ENCODE assay signal across 8 cellular contexts in genomic region chr10:122373713-122374112, GRCh38. TPM values are rescaled to one million over a fixed set of nuclear protein-coding genes. Genes with fewer than 3 reads are reported as not detected.
DNase-seq lines count a peak whose midpoint lies in the region; ATAC-seq lines count a peak whose summit lies in the region.

No MANE protein-coding gene starts in this region.

- no peak overlapping the region for H3K27ac ChIP-seq in iPS DF 6.9 (ENCODE audit: low read length)
- peak overlapping the region in 15 of 21 experiments; percentile 28 to 99 (median 72) for H3K27ac ChIP-seq in skin epidermis

- POLR2A ChIA-PET in activated naive CD8-positive, alpha-beta T cell treated with anti-CD3 and anti-CD28 coated beads, Interleukin-2, amount 10 ng/mL, durations not matched to agents 7 days and 5 days (lab: Charles Lee): interaction anchor here (0.9 to 2.5 kb wide), 6 partner anchors 23 to 51 kb away, joined by 3 to 14 read pairs (median 6); no protein-coding TSS in a partner anchor

- no peak for ATAC-seq in activated CD8-positive, alpha-beta memory T cell treated with anti-CD3 and anti-CD28 coated beads, Interleukin-2, amount 10 ng/mL, durations not matched to agents 7 days and 5 days
- ATAC-seq in activated naive CD8-positive, alpha-beta T cell treated with anti-CD3 and anti-CD28 coated beads, Interleukin-2, amount 10 ng/mL, durations not matched to agents 7 days and 5 days (ENCODE audit: low read depth): no peak

- CTCF ChIA-PET in activated CD8-positive, alpha-beta memory T cell treated with anti-CD3 and anti-CD28 coated beads, Interleukin-2, amount 10 ng/mL, durations not matched to agents 7 days and 5 days (lab: Charles Lee): interaction anchor here (1.1 to 3.1 kb wide), 7 partner anchors 14 to 192 kb away, joined by 4 to 17 read pairs (median 6); no protein-coding TSS in a partner anchor

- H3K27me3 ChIP-seq in iPS DF 6.9 (ENCODE audit: control insufficient read depth, insufficient read depth, low read length): peaks cover 2% of the 10 kb centered on the region; the same call in 1 of the 2 replicates

- no peaks in the 10 kb centered on the region for H3K4me1 ChIP-seq in iPS DF 6.9 (ENCODE audit: control insufficient read depth, insufficient read depth, low read length)

- no peaks in the 10 kb centered on the region for H3K36me3 ChIP-seq in iPS DF 6.9 (ENCODE audit: control insufficient read depth, insufficient read depth, low read length)

- peak overlapping the region; percentile 69 for H3K4me3 Mint-ChIP-seq in activated CD8-positive, alpha-beta memory T cell treated with anti-CD3 and anti-CD28 coated beads, Interleukin-2, amount 10 ng/mL, durations not matched to agents 7 days and 5 days
- peak overlapping the region; percentile 88 for H3K4me3 Mint-ChIP-seq in activated naive CD8-positive, alpha-beta T cell treated with anti-CD3 and anti-CD28 coated beads, Interleukin-2, amount 10 ng/mL, durations not matched to agents 7 days and 5 days

- peak overlapping the region; percentile 21 for H3K27ac Mint-ChIP-seq in activated CD8-positive, alpha-beta memory T cell treated with anti-CD3 and anti-CD28 coated beads, Interleukin-2, amount 10 ng/mL, durations not matched to agents 7 days and 5 days
- H3K27ac Mint-ChIP-seq in activated naive CD8-positive, alpha-beta T cell treated with anti-CD3 and anti-CD28 coated beads, Interleukin-2, amount 10 ng/mL, durations not matched to agents 7 days and 5 days: peak overlapping the region; percentile 68

- H3K9me3 ChIP-seq in iPS DF 6.9 (ENCODE audit: control insufficient read depth, insufficient read depth, low read length): no peaks in the 10 kb centered on the region

- H3K4me3 ChIP-seq in iPS DF 6.9 (ENCODE audit: low read length) (peak overlapping the region; percentile 77; the same call in 1 of the 2 replicates), skin epidermis (peak overlapping the region; percentile 68 to 93 (median 80))

- WGBS in iPS DF 6.9 (ENCODE audit: insufficient coverage, insufficient read length): no CpG with 5 or more reads among the region's 12 CpGs

- peaks cover 22% of the 10 kb centered on the region for H3K4me1 Mint-ChIP-seq in activated CD8-positive, alpha-beta memory T cell treated with anti-CD3 and anti-CD28 coated beads, Interleukin-2, amount 10 ng/mL, durations not matched to agents 7 days and 5 days
- peaks cover 19% of the 10 kb centered on the region for H3K4me1 Mint-ChIP-seq in activated naive CD8-positive, alpha-beta T cell treated with anti-CD3 and anti-CD28 coated beads, Interleukin-2, amount 10 ng/mL, durations not matched to agents 7 days and 5 days

- H3K36me3 Mint-ChIP-seq in activated CD8-positive, alpha-beta memory T cell treated with anti-CD3 and anti-CD28 coated beads, Interleukin-2, amount 10 ng/mL, durations not matched to agents 7 days and 5 days: peaks cover under 1% of the 10 kb centered on the region
- no peaks in the 10 kb centered on the region for H3K36me3 Mint-ChIP-seq in activated naive CD8-positive, alpha-beta T cell treated with anti-CD3 and anti-CD28 coated beads, Interleukin-2, amount 10 ng/mL, durations not matched to agents 7 days and 5 days

- DNase-seq in activated CD8-positive, alpha-beta memory T cell treated with anti-CD3 and anti-CD28 coated beads, Interleukin-2, amount 10 ng/mL, durations not matched to agents 7 days and 5 days: no peak
- no peak for DNase-seq in activated CD8-positive, alpha-beta memory T cell treated with anti-CD3 and anti-CD28 coated beads, Interleukin-2, amount 50 U/mL, for 48 hours
- DNase-seq in activated naive CD8-positive, alpha-beta T cell treated with anti-CD3 and anti-CD28 coated beads, Interleukin-2, amount 10 ng/mL, durations not matched to agents 7 days and 5 days: no peak
- DNase-seq in iPS DF 6.9 (ENCODE audit: low read depth, low spot score): no peak
- DNase-seq in GF-D8 (lab: John Stamatoyannopoulos, UW): no peak
- no peak for DNase-seq in HuH-7.5 (ENCODE audit: low spot score)
- no peak for DNase-seq in NCI-H1930 (lab: John Stamatoyannopoulos, UW)

- no peaks in the 10 kb centered on the region for H3K9me3 Mint-ChIP-seq in activated CD8-positive, alpha-beta memory T cell treated with anti-CD3 and anti-CD28 coated beads, Interleukin-2, amount 10 ng/mL, durations not matched to agents 7 days and 5 days (ENCODE audit: low read depth)
- H3K9me3 Mint-ChIP-seq in activated naive CD8-positive, alpha-beta T cell treated with anti-CD3 and anti-CD28 coated beads, Interleukin-2, amount 10 ng/mL, durations not matched to agents 7 days and 5 days: no peaks in the 10 kb centered on the region

- peaks cover 58% of the 10 kb centered on the region for H3K27me3 Mint-ChIP-seq in activated CD8-positive, alpha-beta memory T cell treated with anti-CD3 and anti-CD28 coated beads, Interleukin-2, amount 10 ng/mL, durations not matched to agents 7 days and 5 days
- H3K27me3 Mint-ChIP-seq in activated naive CD8-positive, alpha-beta T cell treated with anti-CD3 and anti-CD28 coated beads, Interleukin-2, amount 10 ng/mL, durations not matched to agents 7 days and 5 days: peaks cover 29% of the 10 kb centered on the region

RNA-seq across cellular contexts. Expression of gene PLEKHA1, which starts 0.8 kb away (rescaled TPM):
- total RNA-seq in activated CD8-positive, alpha-beta memory T cell treated with anti-CD3 and anti-CD28 coated beads, Interleukin-2, amount 10 ng/mL, durations not matched to agents 7 days and 5 days: 1 to 10 TPM; 5.3 to 7.2 TPM
- total RNA-seq in activated naive CD8-positive, alpha-beta T cell treated with anti-CD3 and anti-CD28 coated beads, Interleukin-2, amount 10 ng/mL, durations not matched to agents 7 days and 5 days: 10 to 100 TPM; 26.6 to 29.2 TPM
